ENCODE assay signal across 28 cellular contexts in genomic region chr11:4418403-4418802, GRCh38. TPM values are rescaled to one million over a fixed set of nuclear protein-coding genes. Genes with fewer than 3 reads are reported as not detected.
DNase-seq lines count a peak whose midpoint lies in the region; ATAC-seq and TF ChIP-seq lines count a peak whose summit lies in the region.
"Had no signal": no experiment of that assay in that cellular context is flagged by ENCODE, and none has a peak within 500 bp of the region (broad histone marks: within the 10 kb centered on the region; RNA-seq: fewer than 3 reads in every experiment).

No MANE protein-coding gene starts in this region.

- H3K36me3 ChIP-seq in neuronal stem cell (replicated peaks in 1 of 2; ENCODE audit: control insufficient read depth in 2 of 2, insufficient read depth in 2 of 2, low read length in 2 of 2): no peaks in the 10 kb centered on the region
- no peaks in the 10 kb centered on the region for H3K36me3 ChIP-seq in left lung
- H3K36me3 ChIP-seq: BE2C, BLaER1 had no signal

- H3K4me2 ChIP-seq in neuronal stem cell (ENCODE audit: insufficient read depth, low read length, poor library complexity, severe bottlenecking): no peak overlapping the region
- H3K4me2 ChIP-seq: BLaER1 had no signal

- H3K23ac ChIP-seq in neuronal stem cell (ENCODE audit: low read depth, low read length, poor library complexity): no peak overlapping the region

- H2AFZ ChIP-seq in neuronal stem cell (ENCODE audit: low read length): no peak overlapping the region

- CTCF ChIA-PET in activated CD8-positive, alpha-beta T cell treated with anti-CD3 and anti-CD28 coated beads for 36 hours (lab: Charles Lee): no interaction called here

- TF ChIP-seq CTCF in activated CD8-positive, alpha-beta T cell treated with anti-CD3 and anti-CD28 coated beads for 36 hours (IDR thresholded peaks at IDR 0.05): no peak
- TF ChIP-seq CTCF in left lung (IDR thresholded peaks at IDR 0.05): no peak

- H3K9me3 Mint-ChIP-seq in stimulated activated effector memory CD8-positive, alpha-beta T cell treated with anti-CD3 and anti-CD28 coated beads, Interleukin-12 subunit alpha, Interleukin-12 subunit beta, amount 100 ng/mL, for 72 hours: no peaks in the 10 kb centered on the region
- H3K9me3 Mint-ChIP-seq in activated CD8-positive, alpha-beta T cell treated with anti-CD3 and anti-CD28 coated beads for 36 hours: no peaks in the 10 kb centered on the region
- H3K9me3 Mint-ChIP-seq: CD4-positive, alpha-beta memory T cell; CD4-positive, CD25-positive, alpha-beta regulatory T cell had no signal

- peaks cover 1% of the 10 kb centered on the region for H3K27me3 Mint-ChIP-seq in activated CD8-positive, alpha-beta T cell treated with anti-CD3 and anti-CD28 coated beads for 36 hours

- H3K4me3 ChIP-seq in neuronal stem cell (ENCODE audit: low read length in 2 of 2): peak overlapping the region in 1 of 2 donors; percentile 39
- H3K4me3 ChIP-seq in left lung: no peak overlapping the region
- H3K4me3 ChIP-seq: BLaER1, GM12878 had no signal

- no peaks in the 10 kb centered on the region for H3K79me1 ChIP-seq in neuronal stem cell (ENCODE audit: low read depth, low read length)

- H3K9ac ChIP-seq in neuronal stem cell (ENCODE audit: low read depth, low read length, poor library complexity): no peak overlapping the region
- H3K9ac ChIP-seq: BLaER1 had no signal

- no peak overlapping the region for H4K8ac ChIP-seq in neuronal stem cell (ENCODE audit: low read depth, low read length)

- DNase-seq in mucosa of gallbladder (ENCODE audit: low spot score) (peak; percentile 16), neuronal stem cell (ENCODE audit: low spot score) (no peak), left lung (no peak), NCI-H2171 treated with DMSO at 0.1 percent for 48 hours (lab: John Stamatoyannopoulos, UW) (no peak)
- no peak for DNase-seq in stimulated activated effector memory CD8-positive, alpha-beta T cell treated with anti-CD3 and anti-CD28 coated beads, Interleukin-12 subunit alpha, Interleukin-12 subunit beta, amount 100 ng/mL, for 72 hours (ENCODE audit: low spot score in 2 of 2)
- DNase-seq in activated CD8-positive, alpha-beta T cell treated with anti-CD3 and anti-CD28 coated beads for 36 hours: no peak
- DNase-seq: 8988T; ACHN; BE2C; C1 segment of cervical spinal cord; CD4-positive, alpha-beta memory T cell; CD4-positive, CD25-positive, alpha-beta regulatory T cell; CD8-positive, alpha-beta memory T cell; COR-L47; DMS 273 treated with DMSO at 0.1 percent for 48 hours; DMS153; DMS53; DMS79; DND-41; EL; GDM1 had no signal

- no peak overlapping the region for H3K27ac Mint-ChIP-seq in stimulated activated effector memory CD8-positive, alpha-beta T cell treated with anti-CD3 and anti-CD28 coated beads, Interleukin-12 subunit alpha, Interleukin-12 subunit beta, amount 100 ng/mL, for 72 hours
- no peak overlapping the region for H3K27ac Mint-ChIP-seq in activated CD8-positive, alpha-beta T cell treated with anti-CD3 and anti-CD28 coated beads for 36 hours
- H3K27ac Mint-ChIP-seq: CD4-positive, CD25-positive, alpha-beta regulatory T cell had no signal

- H2BK120ac ChIP-seq in neuronal stem cell (ENCODE audit: low read depth, low read length): no peak overlapping the region

- no peak overlapping the region for H3K4me3 Mint-ChIP-seq in stimulated activated effector memory CD8-positive, alpha-beta T cell treated with anti-CD3 and anti-CD28 coated beads, Interleukin-12 subunit alpha, Interleukin-12 subunit beta, amount 100 ng/mL, for 72 hours
- no peak overlapping the region for H3K4me3 Mint-ChIP-seq in activated CD8-positive, alpha-beta T cell treated with anti-CD3 and anti-CD28 coated beads for 36 hours
- H3K4me3 Mint-ChIP-seq: CD14-positive monocyte; CD4-positive, alpha-beta memory T cell; CD4-positive, CD25-positive, alpha-beta regulatory T cell; CD8-positive, alpha-beta memory T cell had no signal

- POLR2A ChIA-PET in activated CD8-positive, alpha-beta T cell treated with anti-CD3 and anti-CD28 coated beads for 36 hours (lab: Charles Lee): no interaction called here

- no peak overlapping the region for H3K27ac ChIP-seq in neuronal stem cell (replicated peaks; ENCODE audit: low read length)
- no peak overlapping the region for H3K27ac ChIP-seq in left lung
- H3K27ac ChIP-seq: BLaER1 had no signal

- H3K4me1 ChIP-seq in neuronal stem cell (ENCODE audit: control insufficient read depth in 2 of 2, insufficient read depth in 1 of 2, low read depth in 1 of 2, low read length in 2 of 2) (no peaks in the 10 kb centered on the region), left lung (no peaks in the 10 kb centered on the region)
- H3K4me1 ChIP-seq: BE2C, BLaER1 had no signal

- H2BK5ac ChIP-seq in neuronal stem cell (ENCODE audit: low read length): peak overlapping the region; percentile 42

- H3K27me3 ChIP-seq in neuronal stem cell (ENCODE audit: control insufficient read depth in 3 of 3, insufficient read depth in 3 of 3, low read depth in 1 of 3, low read length in 3 of 3): peaks cover 0 to 4% (median 0%) of the 10 kb centered on the region in 3 experiments
- no peaks in the 10 kb centered on the region for H3K27me3 ChIP-seq in left lung
- H3K27me3 ChIP-seq: BE2C, BLaER1 had no signal

- H3K9me3 ChIP-seq in neuronal stem cell (replicated peaks in 1 of 2; ENCODE audit: control insufficient read depth in 2 of 2, insufficient read depth in 1 of 2, low read depth in 1 of 2, low read length in 2 of 2) (no peaks in the 10 kb centered on the region), left lung (no peaks in the 10 kb centered on the region)
- H3K9me3 ChIP-seq: BE2C, BLaER1 had no signal

- intact Hi-C loops in activated CD8-positive, alpha-beta T cell treated with anti-CD3 and anti-CD28 coated beads for 36 hours (cut with micrococcal nuclease): no loop called here
- intact Hi-C loops in left lung (cut with DNase I): no loop called here

- WGBS in neuronal stem cell (ENCODE audit: extremely low coverage in 2 of 2, insufficient read length in 2 of 2, insufficient replicate concordance in 1 of 2), 2 donors: no CpG with 5 or more reads among the region's 8 CpGs

- ATAC-seq in stimulated activated effector memory CD8-positive, alpha-beta T cell treated with anti-CD3 and anti-CD28 coated beads, Interleukin-12 subunit alpha, Interleukin-12 subunit beta, amount 100 ng/mL, for 72 hours: peak; percentile 8
- no peak for ATAC-seq in activated CD8-positive, alpha-beta T cell treated with anti-CD3 and anti-CD28 coated beads for 36 hours
- ATAC-seq in left lung: no peak
- ATAC-seq: GM12878 had no signal

- H3K18ac ChIP-seq in neuronal stem cell (ENCODE audit: low read length): no peak overlapping the region

- no peaks in the 10 kb centered on the region for H3K36me3 Mint-ChIP-seq in stimulated activated effector memory CD8-positive, alpha-beta T cell treated with anti-CD3 and anti-CD28 coated beads, Interleukin-12 subunit alpha, Interleukin-12 subunit beta, amount 100 ng/mL, for 72 hours
- H3K36me3 Mint-ChIP-seq in activated CD8-positive, alpha-beta T cell treated with anti-CD3 and anti-CD28 coated beads for 36 hours (ENCODE audit: low read depth): no peaks in the 10 kb centered on the region
- H3K36me3 Mint-ChIP-seq: CD4-positive, alpha-beta memory T cell; CD4-positive, CD25-positive, alpha-beta regulatory T cell had no signal

- no peak overlapping the region for H3K14ac ChIP-seq in neuronal stem cell (ENCODE audit: low read length)

- H4K91ac ChIP-seq in neuronal stem cell (ENCODE audit: low read depth, low read length, poor library complexity): peak overlapping the region; percentile 9

- no peaks in the 10 kb centered on the region for H3K4me1 Mint-ChIP-seq in stimulated activated effector memory CD8-positive, alpha-beta T cell treated with anti-CD3 and anti-CD28 coated beads, Interleukin-12 subunit alpha, Interleukin-12 subunit beta, amount 100 ng/mL, for 72 hours
- H3K4me1 Mint-ChIP-seq in activated CD8-positive, alpha-beta T cell treated with anti-CD3 and anti-CD28 coated beads for 36 hours (ENCODE audit: low read depth): no peaks in the 10 kb centered on the region
- H3K4me1 Mint-ChIP-seq: CD4-positive, alpha-beta memory T cell; CD4-positive, CD25-positive, alpha-beta regulatory T cell; CD8-positive, alpha-beta memory T cell had no signal

- H3K4ac ChIP-seq in neuronal stem cell (ENCODE audit: low read length): no peak overlapping the region

- no peak overlapping the region for H2AK5ac ChIP-seq in neuronal stem cell (ENCODE audit: low read depth, low read length)

- H2BK12ac ChIP-seq in neuronal stem cell (ENCODE audit: low read length): no peak overlapping the region

- H2BK15ac ChIP-seq in neuronal stem cell (ENCODE audit: low read length): no peak overlapping the region

RNA-seq across cellular contexts. Expression of gene TRIM21, which starts 24.9 kb away (rescaled TPM):
- total RNA-seq in mucosa of gallbladder (21.7 TPM), left lung (10 to 100 TPM; 26.3 to 36.8 TPM)
- polyA plus RNA-seq in neuronal stem cell (2013, experiment 1 of 2): 16.4 TPM
- polyA plus RNA-seq in neuronal stem cell (2013, experiment 2 of 2): 14.3 TPM
- 10 to 100 TPM; 24.8 to 25.5 TPM for total RNA-seq in activated CD8-positive, alpha-beta T cell treated with anti-CD3 and anti-CD28 coated beads for 36 hours

RNA-seq across cellular contexts. Expression of gene OR52K2, which starts 30.7 kb away (rescaled TPM):
- total RNA-seq in mucosa of gallbladder (not detected), left lung (1 to 10 TPM in 1 of 2 donors, not detected in 1; 1.9 TPM)
- polyA plus RNA-seq in neuronal stem cell (2013, experiment 1 of 2): not detected
- not detected for polyA plus RNA-seq in neuronal stem cell (2013, experiment 2 of 2)
- not detected for total RNA-seq in activated CD8-positive, alpha-beta T cell treated with anti-CD3 and anti-CD28 coated beads for 36 hours
- total RNA-seq: A673; CD4-positive, alpha-beta memory T cell; CD4-positive, CD25-positive, alpha-beta regulatory T cell; CD8-positive, alpha-beta memory T cell; Daoy; G401; GM12878 had no signal
- polyA plus RNA-seq: AG04450; CD4-positive, alpha-beta memory T cell; CD4-positive, CD25-positive, alpha-beta regulatory T cell; CD8-positive, alpha-beta memory T cell; GM12878 had no signal

RNA-seq across cellular contexts. Expression of gene OR52B4, which starts 50.2 kb away (rescaled TPM):
- total RNA-seq in mucosa of gallbladder (not detected), left lung (not detected)
- not detected for polyA plus RNA-seq in neuronal stem cell (2013, experiment 1 of 2)
- not detected for polyA plus RNA-seq in neuronal stem cell (2013, experiment 2 of 2)
- total RNA-seq in activated CD8-positive, alpha-beta T cell treated with anti-CD3 and anti-CD28 coated beads for 36 hours: not detected
- total RNA-seq: A673; CD4-positive, alpha-beta memory T cell; CD4-positive, CD25-positive, alpha-beta regulatory T cell; CD8-positive, alpha-beta memory T cell; Daoy; G401; GM12878 had no signal
- polyA plus RNA-seq: AG04450; CD14-positive monocyte; CD4-positive, alpha-beta memory T cell; CD4-positive, CD25-positive, alpha-beta regulatory T cell; CD8-positive, alpha-beta memory T cell; GM12878 had no signal
